19 cellular contexts compared by ENCODE assay signal in genomic region chr9:136249881-136250559, GRCh38. TPM values are rescaled to one million over a fixed set of nuclear protein-coding genes. Genes with fewer than 3 reads are reported as not detected.
A peak's percentile ranks its signal among the peaks of the same experiment; 100 is the strongest.
DNase-seq lines count a peak whose midpoint lies in the region; ATAC-seq and TF ChIP-seq lines count a peak whose summit lies in the region.
"Had no signal": no experiment of that assay in that cellular context is flagged by ENCODE, and none has a peak within 500 bp of the region (broad histone marks: within the 10 kb centered on the region; RNA-seq: fewer than 3 reads in every experiment).

No MANE protein-coding gene starts in this region.

- peak overlapping the region in 2 of 3 donors; percentile 42 to 43 for H3K27ac Mint-ChIP-seq in IgD-negative memory B cell
- H3K27ac Mint-ChIP-seq: activated naive CD8-positive, alpha-beta T cell; activated T-cell treated with anti-CD3 and anti-CD28 coated beads, Interleukin-2, amount 50 U/mL, for 72 hours had no signal

- H3K36me3 ChIP-seq in body of pancreas (replicated peaks in 1 of 2; ENCODE audit: insufficient read depth in 1 of 2, low read depth in 2 of 2) (no peaks in the 10 kb centered on the region), heart left ventricle (no peaks in the 10 kb centered on the region)
- H3K36me3 ChIP-seq: lower lobe of right lung had no signal

- no peaks in the 10 kb centered on the region for H3K9me3 Mint-ChIP-seq in IgD-negative memory B cell
- H3K9me3 Mint-ChIP-seq: activated T-cell treated with anti-CD3 and anti-CD28 coated beads, Interleukin-2, amount 50 U/mL, for 72 hours; CD8-positive, alpha-beta memory T cell had no signal

- no peaks in the 10 kb centered on the region for H3K36me3 Mint-ChIP-seq in IgD-negative memory B cell
- H3K36me3 Mint-ChIP-seq: activated naive CD8-positive, alpha-beta T cell had no signal

- H3K4me1 Mint-ChIP-seq in IgD-negative memory B cell = peaks cover 4 to 5% (median 4%) of the 10 kb centered on the region in 3 donors

- TF ChIP-seq POLR2A in body of pancreas (IDR thresholded peaks at IDR 0.05) (peak in 2 of 3 donors; percentile 35 to 44), heart left ventricle (IDR thresholded peaks at IDR 0.05) (no peak)

- H3K4me3 ChIP-seq in body of pancreas = no peak overlapping the region
- no peak overlapping the region for H3K4me3 ChIP-seq in heart left ventricle
- H3K4me3 ChIP-seq: coronary artery, lower lobe of right lung, testis had no signal

- peaks cover 64% of the 10 kb centered on the region for H3K4me1 ChIP-seq in body of pancreas
- H3K4me1 ChIP-seq in heart left ventricle = peaks cover 0 to 13% (median 4%) of the 10 kb centered on the region in 12 donors

- H3K4me3 Mint-ChIP-seq in IgD-negative memory B cell = no peak overlapping the region
- H3K4me3 Mint-ChIP-seq: activated naive CD8-positive, alpha-beta T cell; activated T-cell treated with anti-CD3 and anti-CD28 coated beads, Interleukin-2, amount 50 U/mL, for 72 hours; CD8-positive, alpha-beta memory T cell had no signal

- H3K27me3 ChIP-seq in body of pancreas (no peaks in the 10 kb centered on the region), heart left ventricle (no peaks in the 10 kb centered on the region)
- H3K27me3 ChIP-seq: testis had no signal

- DNase-seq in COR-L47 (lab: John Stamatoyannopoulos, UW) (peak; percentile 85), NCI-H345 treated with DMSO at 0.1 percent for 48 hours (lab: John Stamatoyannopoulos, UW; ENCODE audit: unreplicated experiment) (peak; percentile 87), body of pancreas (peak; percentile 91 to 93 (median 93)), heart left ventricle (no peak)
- DNase-seq: activated CD4-positive, CD25-positive, alpha-beta regulatory T cell treated with anti-CD3 and anti-CD28 coated beads, Interleukin-2, amount 50 U/mL, for 72 hours; activated T-cell treated with anti-CD3 and anti-CD28 coated beads, Interleukin-2, amount 50 U/mL, for 72 hours; CD8-positive, alpha-beta memory T cell; lower lobe of right lung; NCI-H82; occipital lobe; SK-N-SH; testis had no signal

- peaks cover 3% of the 10 kb centered on the region for H3K27me3 Mint-ChIP-seq in IgD-negative memory B cell
- H3K27me3 Mint-ChIP-seq: activated naive CD8-positive, alpha-beta T cell; CD8-positive, alpha-beta memory T cell had no signal

- no peaks in the 10 kb centered on the region for H3K9me3 ChIP-seq in body of pancreas
- H3K9me3 ChIP-seq in heart left ventricle = no peaks in the 10 kb centered on the region
- H3K9me3 ChIP-seq: lower lobe of right lung, SK-N-SH, testis had no signal

- H3K27ac ChIP-seq in body of pancreas (peak overlapping the region; percentile 87 to 93 (median 92)), heart left ventricle (no peak overlapping the region)
- H3K27ac ChIP-seq: coronary artery, lower lobe of right lung, testis had no signal

- TF ChIP-seq CTCF in body of pancreas (IDR thresholded peaks at IDR 0.05) = peak in 4 of 7 experiments; percentile 13 to 27 (median 20)
- TF ChIP-seq CTCF in heart left ventricle (IDR thresholded peaks at IDR 0.05) = no peak

- intact Hi-C loops in body of pancreas (cut with DNase I) = no loop called here
- intact Hi-C loops in heart left ventricle (cut with DNase I) = loop anchor here in 1 of 10 donors (10.0 kb wide), 1 partner anchor 285 kb away; the partner anchor contains the start of gene UBAC1

- WGBS in body of pancreas, 2 donors = 9 to 28% methylated on average over 28 to 30 of the region's 30 CpGs
- WGBS in heart left ventricle, 4 donors = 64 to 69% (median 66%) methylated on average over 30 of the region's 30 CpGs

- ATAC-seq in body of pancreas (peak; percentile 80), HG03571 (IDR thresholded peaks at IDR 0.05; ENCODE audit: unreplicated experiment) (no peak), heart left ventricle (no peak), esophagus mucosa (no peak)
- ATAC-seq: activated T-cell treated with anti-CD3 and anti-CD28 coated beads, Interleukin-2, amount 50 U/mL, for 72 hours; lower lobe of right lung; sciatic nerve had no signal

RNA-seq across cellular contexts. Expression of gene QSOX2, which starts 4.4 kb away (rescaled TPM):
- 2.1 TPM for polyA plus RNA-seq in IgD-negative memory B cell
- 10 to 100 TPM in 1 of 2 donors, 1 to 10 TPM in 1; 8.8 to 22.7 TPM for total RNA-seq in body of pancreas
- total RNA-seq in heart left ventricle = 1 to 10 TPM; 4.8 to 7.8 (median 5.9) TPM
- 1 to 10 TPM; 4.3 to 9.9 TPM for polyA plus RNA-seq in heart left ventricle
- 3.0 TPM for total RNA-seq in esophagus mucosa

RNA-seq across cellular contexts. Expression of gene LHX3, which starts 45.1 kb away (rescaled TPM):
- polyA plus RNA-seq in IgD-negative memory B cell (not detected), heart left ventricle (not detected)
- total RNA-seq in body of pancreas (not detected), heart left ventricle (not detected), esophagus mucosa (0.08 TPM)
- total RNA-seq: CD8-positive, alpha-beta memory T cell; HT-29; lower lobe of right lung; occipital lobe; sciatic nerve had no signal
- polyA plus RNA-seq: CD8-positive, alpha-beta memory T cell; SK-N-SH had no signal

RNA-seq across cellular contexts. Expression of gene CCDC187, which starts 53.9 kb away (rescaled TPM):
- polyA plus RNA-seq in IgD-negative memory B cell (0.15 TPM), heart left ventricle (not detected)
- total RNA-seq in body of pancreas (1 to 10 TPM; 1.3 to 2.3 TPM), heart left ventricle (under 1 TPM in 1 of 9 donors, not detected in 8; 0.04 TPM), esophagus mucosa (not detected)
- total RNA-seq: activated T-cell treated with anti-CD3 and anti-CD28 coated beads, Interleukin-2, amount 50 U/mL, for 72 hours; CD8-positive, alpha-beta memory T cell had no signal
- polyA plus RNA-seq: CD8-positive, alpha-beta memory T cell; SK-N-SH had no signal

Comparison
In these comparisons a context has a peak if more than half of its experiments do, and no peak if none do; other contexts are left out.
1. DNase-seq: peak in COR-L47 (single experiment), NCI-H345 treated with DMSO at 0.1 percent for 48 hours (single experiment) and body of pancreas (4 of 4); none in heart left ventricle (0 of 5).
2. H3K27ac ChIP-seq: peak in body of pancreas (4 of 4); none in heart left ventricle (0 of 12).
3. CTCF ChIP-seq: peak in body of pancreas (4 of 7); none in heart left ventricle (0 of 12).
4. POLR2A ChIP-seq: peak in body of pancreas (2 of 3); none in heart left ventricle (0 of 2).